9 cellular contexts compared by ENCODE assay signal in genomic region chr5:81233080-81233634, GRCh38. TPM values are rescaled to one million over a fixed set of nuclear protein-coding genes. Genes with fewer than 3 reads are reported as not detected.
DNase-seq lines count a peak whose midpoint lies in the region; ATAC-seq and TF ChIP-seq lines count a peak whose summit lies in the region.
"Had no signal": no experiment of that assay in that cellular context is flagged by ENCODE, and none has a peak within 500 bp of the region (broad histone marks: within the 10 kb centered on the region; RNA-seq: fewer than 3 reads in every experiment).

TSS of gene CKMT2 (plus strand) at chr5:81233322. CDS start at chr5:81251133, 17,811 bp downstream.

- H3K27me3 Mint-ChIP-seq in H9 (ENCODE audit: low read depth), result no peaks in the 10 kb centered on the region; the same call in 1 of the 2 replicates

- H2AK5ac ChIP-seq in H9 (ENCODE audit: insufficient read length, low read length), result no peak within 1 kb of the TSS

- H3K4me2 ChIP-seq in H9 (ENCODE audit: insufficient read depth, insufficient read length, low read length) (peak within 1 kb of the TSS; percentile 76), PC-3 (ENCODE audit: low read length) (no peak within 1 kb of the TSS)

- H3K36me3 Mint-ChIP-seq in H9 (ENCODE audit: insufficient read depth in 1 of 3, low read depth in 3 of 3), result peaks cover 0 to 10% (median 6%) of the 10 kb centered on the region in 3 experiments; a peak in 5 of 7 replicates

- H3K27ac ChIP-seq in H9 (ENCODE audit: insufficient read length, low read depth, low read length) (no peak within 1 kb of the TSS), breast epithelium (peak within 1 kb of the TSS in 1 of 2 donors; percentile 30), PC-3 (ENCODE audit: low read length) (no peak within 1 kb of the TSS)
- H3K27ac ChIP-seq: SJSA1 had no signal

- H3K18ac ChIP-seq in H9 (ENCODE audit: insufficient read length, low read depth, low read length), result peak within 1 kb of the TSS; percentile 88

- H3K14ac ChIP-seq in H9 (ENCODE audit: insufficient read depth, low read length), result peak within 1 kb of the TSS; percentile 87

- H4K8ac ChIP-seq in H9 (replicated peaks; ENCODE audit: insufficient read length, low read depth, low read length), result no peak within 1 kb of the TSS

- no peak within 1 kb of the TSS for H2BK120ac ChIP-seq in H9 (ENCODE audit: low read depth, low read length, poor library complexity, severe bottlenecking)

- no peak within 1 kb of the TSS for H3T11ph ChIP-seq in H9 (ENCODE audit: low read length)

- no peaks in the 10 kb centered on the region for H3K9me3 Mint-ChIP-seq in H9

- intact Hi-C loops in breast epithelium (cut with DNase I; ENCODE audit: low total_unique reads) (no loop called here), sciatic nerve (cut with DNase I) (no loop called here), PC-3 (cut with micrococcal nuclease) (no loop called here)

- H3K4me1 Mint-ChIP-seq in H9, result peaks cover 23% of the 10 kb centered on the region in 2 experiments

- H3K9me2 ChIP-seq in PC-3 (replicated peaks; ENCODE audit: low read length), result no peaks in the 10 kb centered on the region

- H2BK12ac ChIP-seq in H9 (ENCODE audit: insufficient read length, low read depth, low read length), result no peak within 1 kb of the TSS

- no peaks in the 10 kb centered on the region for H3K79me1 ChIP-seq in H9 (ENCODE audit: insufficient read depth, low read depth, low read length, poor library complexity, severe bottlenecking)

- no peak for TF ChIP-seq POLR2A in breast epithelium (IDR thresholded peaks at IDR 0.05)

- TF ChIP-seq CTCF in H9 (conservative IDR thresholded peaks at IDR 0.05) (no peak), breast epithelium (IDR thresholded peaks at IDR 0.05) (no peak), PC-3 (conservative IDR thresholded peaks at IDR 0.05; ENCODE audit: low read depth, low read length) (no peak)

- H3K9me3 ChIP-seq in H9 (ENCODE audit: control insufficient read depth, low read depth, low read length) (no peaks in the 10 kb centered on the region), breast epithelium (no peaks in the 10 kb centered on the region), PC-3 (ENCODE audit: low read length) (no peaks in the 10 kb centered on the region)
- H3K9me3 ChIP-seq: SJSA1 had no signal

- H3F3A ChIP-seq in PC-3 (ENCODE audit: low read length, unreplicated experiment), result no peaks in the 10 kb centered on the region

- WGBS in H9 (ENCODE audit: extremely low coverage, insufficient read length, low lambda C conversion rate), result no CpG with 5 or more reads among the region's 28 CpGs

- peak within 1 kb of the TSS; percentile 82 to 84 for H3K4me3 Mint-ChIP-seq in H9

- no peak within 1 kb of the TSS for H3K56ac ChIP-seq in H9 (ENCODE audit: insufficient read length, low read depth, low read length)

- DNase-seq in H9 (peak; percentile 95), breast epithelium (ENCODE audit: low spot score in 2 of 2) (peak; percentile 40 to 64), sciatic nerve (ENCODE audit: low spot score) (peak; percentile 80), PC-3 (no peak), Kasumi-1 (lab: John Stamatoyannopoulos, UW) (no peak)

- POLR2A ChIA-PET in PC-3 (lab: Charles Lee; ENCODE audit: unreplicated experiment), result no interaction called here

- H3K4me3 ChIP-seq in breast epithelium (peak within 1 kb of the TSS; percentile 29 to 61 (median 45)), iPS-11a (ENCODE audit: low read depth, low read length) (peak within 1 kb of the TSS; percentile 50), PC-3 (ENCODE audit: low read length) (no peak within 1 kb of the TSS)
- H3K4me3 ChIP-seq: SJSA1 had no signal

- no peak within 1 kb of the TSS for H3K4ac ChIP-seq in H9 (ENCODE audit: low read depth, low read length)

- H3K27me3 ChIP-seq in H9 (ENCODE audit: insufficient read depth, low read length), result no peaks in the 10 kb centered on the region
- H3K27me3 ChIP-seq in breast epithelium, result no peaks in the 10 kb centered on the region
- no peaks in the 10 kb centered on the region for H3K27me3 ChIP-seq in PC-3 (ENCODE audit: low read length)
- H3K27me3 ChIP-seq: SJSA1 had no signal

- no peak within 1 kb of the TSS for H2AFZ ChIP-seq in H9 (ENCODE audit: low read length)
- no peak within 1 kb of the TSS for H2AFZ ChIP-seq in PC-3 (ENCODE audit: low read length)

- H4K91ac ChIP-seq in H9 (ENCODE audit: insufficient read length, low read depth, low read length), result no peak within 1 kb of the TSS

- H3K23me2 ChIP-seq in H9 (ENCODE audit: insufficient read length, low read depth, low read length, poor library complexity, severe bottlenecking), result peaks cover 3% of the 10 kb centered on the region

- CTCF ChIA-PET in PC-3 (lab: Charles Lee), result no interaction called here

- no TSS peak for BruUV-seq in PC-3 (replicated peaks; lab: Mats Ljungman, UMichigan)

- H3K9ac ChIP-seq in H9 (ENCODE audit: extremely low read depth, insufficient read length, low read length) (peak within 1 kb of the TSS; percentile 43), PC-3 (ENCODE audit: low read length) (no peak within 1 kb of the TSS)

- no peak within 1 kb of the TSS for H2BK5ac ChIP-seq in H9 (ENCODE audit: insufficient read length, low read length)

- peak within 1 kb of the TSS; percentile 77 to 98 (median 97) for H3K27ac Mint-ChIP-seq in H9

- H2BK15ac ChIP-seq in H9 (ENCODE audit: low read depth, low read length), result no peak within 1 kb of the TSS

- H3K36me3 ChIP-seq in breast epithelium, result no peaks in the 10 kb centered on the region
- no peaks in the 10 kb centered on the region for H3K36me3 ChIP-seq in PC-3 (ENCODE audit: low read depth, low read length)
- H3K36me3 ChIP-seq: SJSA1 had no signal

- peaks cover 3% of the 10 kb centered on the region; the same call in 1 of the 2 replicates for H3K4me1 ChIP-seq in H9 (ENCODE audit: insufficient read depth, low read length)
- H3K4me1 ChIP-seq in breast epithelium, result no peaks in the 10 kb centered on the region
- H3K4me1 ChIP-seq in PC-3 (ENCODE audit: insufficient read depth, low read length), result no peaks in the 10 kb centered on the region
- H3K4me1 ChIP-seq: SJSA1 had no signal

- no peak within 1 kb of the TSS for H3K23ac ChIP-seq in H9 (ENCODE audit: insufficient read length, low read depth, low read length)

- no peak within 1 kb of the TSS for H4K5ac ChIP-seq in H9 (ENCODE audit: insufficient read length, low read depth, low read length)

- no peak within 1 kb of the TSS for H2BK20ac ChIP-seq in H9 (ENCODE audit: low read depth, low read length, poor library complexity, severe bottlenecking)

- ATAC-seq in sciatic nerve (peak; percentile 91), GM18861 (IDR thresholded peaks at IDR 0.05; ENCODE audit: unreplicated experiment) (no peak), PC-3 (no peak), HG03521 (IDR thresholded peaks at IDR 0.05; ENCODE audit: unreplicated experiment) (no peak)

- H3K79me2 ChIP-seq in H9 (ENCODE audit: insufficient read depth, low read length) (no peaks in the 10 kb centered on the region), PC-3 (ENCODE audit: low read length) (no peaks in the 10 kb centered on the region)

- H4K20me1 ChIP-seq in H9 (ENCODE audit: control insufficient read depth, insufficient read depth, insufficient read length) (peaks cover 3% of the 10 kb centered on the region), PC-3 (ENCODE audit: low read length) (no peaks in the 10 kb centered on the region)

RNA-seq across cellular contexts. Expression of gene CKMT2, which starts in this region (rescaled TPM):
- total RNA-seq in H9 (2021), result 1.5 and 1.8 TPM in 2 replicates
- total RNA-seq in breast epithelium, result 1 to 10 TPM; 3.6 to 5.3 (median 3.7) TPM
- total RNA-seq in sciatic nerve, result 5.9 TPM
- not detected in 2 replicates for total RNA-seq in PC-3 (2014; rRNA removed)
- total RNA-seq: SJSA1 had no signal

Comparison
In these comparisons a context has a peak if more than half of its experiments do, and no peak if none do; other contexts are left out.
1. DNase-seq: peak in H9 (single experiment), breast epithelium (2 of 2) and sciatic nerve (single experiment); none in PC-3 (single experiment) and Kasumi-1 (0 of 2).